7 cellular contexts compared by ENCODE assay signal in genomic region chr11:117646419-117646818, GRCh38.
"Had no signal": no experiment of that assay in that cellular context is flagged by ENCODE, and none has a peak within 500 bp of the region (broad histone marks: within the 10 kb centered on the region; RNA-seq: fewer than 3 reads in every experiment).

No MANE protein-coding gene starts in this region.

- H3K27ac Mint-ChIP-seq: HFFc6 had no signal

- H3K9me3 Mint-ChIP-seq: HFFc6 had no signal

- H3K36me3 ChIP-seq: HAP-1 had no signal

- DNase-seq: GM23248, GOT3, H7, HFFc6, IMR-90 had no signal

- H3K4me3 Mint-ChIP-seq: HFFc6 had no signal

- H3K9ac ChIP-seq: GM23248 had no signal

- H3K27ac ChIP-seq: GM23248 had no signal

- H3K4me1 ChIP-seq: HAP-1 had no signal

- H3K9me3 ChIP-seq: HAP-1 had no signal

- ATAC-seq: HCT116 had no signal

- H3K4me3 ChIP-seq: GM23248, HAP-1 had no signal

- H2AFZ ChIP-seq: GM23248 had no signal
